In genomic region chr2:65075605-65076344, GRCh38 we compare ENCODE assay signal across 9 cellular contexts. TPM values are rescaled to one million over a fixed set of nuclear protein-coding genes. Genes with fewer than 3 reads are reported as not detected.
DNase-seq lines count a peak whose midpoint lies in the region; ATAC-seq and TF ChIP-seq lines count a peak whose summit lies in the region.
"Had no signal": no experiment of that assay in that cellular context is flagged by ENCODE, and none has a peak within 500 bp of the region (broad histone marks: within the 10 kb centered on the region; RNA-seq: fewer than 3 reads in every experiment).

No MANE protein-coding gene starts in this region.

- H3K9ac ChIP-seq in BLaER1: no peak overlapping the region

- DNase-seq in Peyer's patch (peak in 1 of 3 donors; percentile 9), fibroblast of pulmonary artery (ENCODE audit: low read depth) (peak; percentile 13), omental fat pad (ENCODE audit: low spot score) (no peak), GM19240 (ENCODE audit: insufficient read length, low spot score) (no peak), GM20000 (ENCODE audit: low spot score) (no peak), Ammon's horn (ENCODE audit: low spot score) (no peak), hepatic stellate cell (ENCODE audit: low spot score) (no peak)
- DNase-seq: SIG-M5 had no signal

- no peaks in the 10 kb centered on the region for H3K27me3 ChIP-seq in BLaER1
- no peaks in the 10 kb centered on the region for H3K27me3 ChIP-seq in Peyer's patch

- peaks cover 14% of the 10 kb centered on the region for H3K4me1 ChIP-seq in BLaER1
- H3K4me1 ChIP-seq in Peyer's patch: peaks cover 0 to 18% (median 1%) of the 10 kb centered on the region in 4 donors

- peaks cover 65% of the 10 kb centered on the region for H4K20me1 ChIP-seq in BLaER1

- no peak for TF ChIP-seq POLR2A in Peyer's patch (IDR thresholded peaks at IDR 0.05)

- TF ChIP-seq CTCF in Peyer's patch (IDR thresholded peaks at IDR 0.05) (no peak), fibroblast of pulmonary artery (IDR thresholded peaks at IDR 0.05; ENCODE audit: low read length, missing control alignments) (no peak), omental fat pad (IDR thresholded peaks at IDR 0.05) (no peak), GM20000 (IDR thresholded peaks at IDR 0.05; ENCODE audit: extremely low read depth, missing control alignments) (no peak)

- H3K36me3 ChIP-seq in BLaER1 (peaks cover 98% of the 10 kb centered on the region), Peyer's patch (peaks cover 0 to 68% (median 0%) of the 10 kb centered on the region in 3 donors)

- H3K9me3 ChIP-seq in BLaER1 (no peaks in the 10 kb centered on the region), Peyer's patch (no peaks in the 10 kb centered on the region)

- H3K4me2 ChIP-seq in BLaER1: no peak overlapping the region

- no peak overlapping the region for H3K4me3 ChIP-seq in BLaER1
- no peak overlapping the region for H3K4me3 ChIP-seq in Peyer's patch
- no peak overlapping the region for H3K4me3 ChIP-seq in fibroblast of pulmonary artery (replicated peaks; ENCODE audit: low read depth, low read length)

- ATAC-seq in omental fat pad (ENCODE audit: low FRiP score): peak; percentile 37

- H3K27ac ChIP-seq in BLaER1 (0 out of 2 replicates have a peak overlapping the region, but pooled peaks have one; percentile 4), Peyer's patch (peak overlapping the region in 3 of 4 donors; percentile 28 to 48 (median 32))

RNA-seq across cellular contexts. Expression of gene CEP68, which starts 19.6 kb away (rescaled TPM):
- 10 to 100 TPM in 3 of 4 donors, 1 to 10 TPM in 1; 5.4 to 18.2 (median 14.7) TPM for total RNA-seq in Peyer's patch
- 10 to 100 TPM in 3 of 4 donors, 1 to 10 TPM in 1; 9.7 to 67.3 (median 21.3) TPM for total RNA-seq in omental fat pad

RNA-seq across cellular contexts. Expression of gene RAB1A, which starts 54.1 kb away (rescaled TPM):
- 100 to 1,000 TPM in 1 of 4 donors, 10 to 100 TPM in 3; 57.8 to 118 (median 84.7) TPM for total RNA-seq in Peyer's patch
- 100 to 1,000 TPM; 100 to 177 (median 113) TPM for total RNA-seq in omental fat pad
